In genomic region chr10:12600652-12601051, GRCh38 we compare ENCODE assay signal across 6 cellular contexts.
"Had no signal": no experiment of that assay in that cellular context is flagged by ENCODE, and none has a peak within 500 bp of the region (broad histone marks: within the 10 kb centered on the region; RNA-seq: fewer than 3 reads in every experiment).

No MANE protein-coding gene starts in this region.

- H3K4me3 ChIP-seq: GM23338, K562 had no signal

- H2AFZ ChIP-seq: GM23338 had no signal

- H3K4me2 ChIP-seq: GM23338 had no signal

- DNase-seq: H9, HCEC 1CT, IMR-90, KG1 had no signal

- H3K4me3 Mint-ChIP-seq: GM23338, H9 had no signal

- ATAC-seq: GM23338, K562 had no signal

- H3K27ac Mint-ChIP-seq: GM23338, H9 had no signal
